1 cellular context compared by ENCODE assay signal in the genomic region with DNA sequence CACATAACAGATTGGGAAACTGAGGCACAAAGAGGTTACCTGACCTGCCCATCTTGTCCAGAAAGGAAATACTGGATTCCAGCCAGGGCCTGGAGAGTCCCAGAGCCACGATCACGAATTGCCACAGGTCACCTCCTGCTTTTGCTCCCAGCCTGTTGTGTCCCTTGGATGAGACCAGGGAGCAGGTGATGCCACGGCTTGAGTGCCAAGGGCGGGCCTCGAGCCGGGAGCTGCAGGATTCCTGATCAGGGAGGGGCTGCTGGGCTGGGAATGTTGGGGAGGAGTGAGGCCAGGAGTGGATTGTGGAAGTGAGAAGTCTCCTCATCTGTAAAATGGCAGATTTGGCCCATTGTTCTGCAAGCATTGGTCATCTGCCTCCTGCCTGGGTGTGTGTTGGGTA.
TF ChIP-seq lines count a peak whose summit lies in the region.

No MANE protein-coding gene starts in this region.

TF ChIP-seq in HepG2, 621 proteins besides CTCF, POLR2A, EP300 and RAD21:
- TF ChIP-seq PAX8 (CRISPR knock-in tag; IDR thresholded peaks at IDR 0.05; ENCODE audit: borderline replicate concordance) (no peak), MTF2 (CRISPR knock-in tag; IDR thresholded peaks at IDR 0.05; ENCODE audit: borderline replicate concordance) (no peak), ZSCAN20 (CRISPR knock-in tag; IDR thresholded peaks at IDR 0.05; ENCODE audit: borderline replicate concordance) (no peak), MAZ (IDR thresholded peaks at IDR 0.05; ENCODE audit: borderline replicate concordance, low read depth, low read length) (no peak), MAZ (CRISPR knock-in tag; IDR thresholded peaks at IDR 0.05; ENCODE audit: low read depth) (no peak), GTF3A (CRISPR knock-in tag; conservative IDR thresholded peaks at IDR 0.05) (no peak), CREM (IDR thresholded peaks at IDR 0.05) (no peak), CREM (CRISPR knock-in tag; IDR thresholded peaks at IDR 0.05) (no peak), ZNF761 (CRISPR knock-in tag; conservative IDR thresholded peaks at IDR 0.05) (no peak), FOXK2 (IDR thresholded peaks at IDR 0.05) (no peak), ASH2L (IDR thresholded peaks at IDR 0.05; ENCODE audit: insufficient read length, low read depth, low read length) (no peak), AGO1 (IDR thresholded peaks at IDR 0.05; ENCODE audit: low read depth, low read length, poor library complexity, severe bottlenecking) (no peak), ZNF121 (CRISPR knock-in tag; IDR thresholded peaks at IDR 0.05) (no peak), ZMAT3 (CRISPR knock-in tag; conservative IDR thresholded peaks at IDR 0.05) (no peak)
- TF ChIP-seq, protein P1, sequence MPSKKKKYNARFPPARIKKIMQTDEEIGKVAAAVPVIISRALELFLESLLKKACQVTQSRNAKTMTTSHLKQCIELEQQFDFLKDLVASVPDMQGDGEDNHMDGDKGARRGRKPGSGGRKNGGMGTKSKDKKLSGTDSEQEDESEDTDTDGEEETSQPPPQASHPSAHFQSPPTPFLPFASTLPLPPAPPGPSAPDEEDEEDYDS (CRISPR knock-in tag; IDR thresholded peaks at IDR 0.05), result no peak
